Comparison of ENCODE assay signal across 2 cellular contexts in the genomic region with DNA sequence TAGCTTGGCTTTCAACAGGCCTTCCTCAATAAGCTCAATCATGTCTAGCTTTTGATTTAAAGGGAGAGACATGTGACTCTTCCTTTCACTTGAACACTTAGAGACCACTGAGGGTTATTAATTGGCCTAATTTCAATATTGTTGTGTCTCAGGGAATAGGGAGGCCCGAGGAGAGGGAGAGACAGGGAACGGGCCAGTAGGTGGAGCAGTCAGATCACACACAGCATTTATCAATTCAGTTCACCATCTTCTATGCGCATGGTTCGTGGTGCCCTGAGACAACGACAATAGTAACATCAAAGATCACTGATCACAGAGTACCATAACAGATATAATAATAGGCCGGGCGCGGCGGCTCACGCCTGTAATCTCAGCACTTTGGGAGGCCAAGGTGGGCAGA.
TF ChIP-seq lines count a peak whose summit lies in the region.

No MANE protein-coding gene starts in this region.

TF ChIP-seq in GM12878, 131 proteins besides CTCF, POLR2A, EP300 and RAD21:
- TF ChIP-seq SMC3 (IDR thresholded peaks at IDR 0.05; ENCODE audit: borderline replicate concordance, low read length): peak; percentile 9; the same call in 1 of the 2 replicates
- TF ChIP-seq, protein P1, sequence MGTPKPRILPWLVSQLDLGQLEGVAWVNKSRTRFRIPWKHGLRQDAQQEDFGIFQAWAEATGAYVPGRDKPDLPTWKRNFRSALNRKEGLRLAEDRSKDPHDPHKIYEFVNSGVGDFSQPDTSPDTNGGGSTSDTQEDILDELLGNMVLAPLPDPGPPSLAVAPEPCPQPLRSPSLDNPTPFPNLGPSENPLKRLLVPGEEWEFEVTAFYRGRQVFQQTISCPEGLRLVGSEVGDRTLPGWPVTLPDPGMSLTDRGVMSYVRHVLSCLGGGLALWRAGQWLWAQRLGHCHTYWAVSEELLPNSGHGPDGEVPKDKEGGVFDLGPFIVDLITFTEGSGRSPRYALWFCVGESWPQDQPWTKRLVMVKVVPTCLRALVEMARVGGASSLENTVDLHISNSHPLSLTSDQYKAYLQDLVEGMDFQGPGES (IDR thresholded peaks at IDR 0.05): no peak
TF ChIP-seq in GM12878: peak in this region for 1.

TF ChIP-seq in HepG2, 621 proteins besides CTCF, POLR2A, EP300 and RAD21:
- TF ChIP-seq MXD1 (CRISPR knock-in tag; IDR thresholded peaks at IDR 0.05) (no peak), MED8 (CRISPR knock-in tag; IDR thresholded peaks at IDR 0.05; ENCODE audit: insufficient replicate concordance) (no peak), STAG1 (CRISPR knock-in tag; IDR thresholded peaks at IDR 0.05) (peak; percentile 73), THAP7 (CRISPR knock-in tag; IDR thresholded peaks at IDR 0.05) (no peak), SMC3 (IDR thresholded peaks at IDR 0.05; ENCODE audit: low read length) (peak; percentile 52; the same call in 1 of the 2 replicates), CCDC6 (CRISPR knock-in tag; IDR thresholded peaks at IDR 0.05) (no peak), TFDP1 (CRISPR knock-in tag; IDR thresholded peaks at IDR 0.05; ENCODE audit: borderline replicate concordance) (no peak)
- TF ChIP-seq, protein P2, sequence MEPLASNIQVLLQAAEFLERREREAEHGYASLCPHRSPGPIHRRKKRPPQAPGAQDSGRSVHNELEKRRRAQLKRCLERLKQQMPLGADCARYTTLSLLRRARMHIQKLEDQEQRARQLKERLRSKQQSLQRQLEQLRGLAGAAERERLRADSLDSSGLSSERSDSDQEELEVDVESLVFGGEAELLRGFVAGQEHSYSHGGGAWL (CRISPR knock-in tag; IDR thresholded peaks at IDR 0.05): no peak
